In genomic region chr3:13677272-13677671, GRCh38 we compare ENCODE assay signal across 23 cellular contexts.
DNase-seq lines count a peak whose midpoint lies in the region; ATAC-seq, FAIRE-seq and TF ChIP-seq lines count a peak whose summit lies in the region.
"Had no signal": no experiment of that assay in that cellular context is flagged by ENCODE, and none has a peak within 500 bp of the region (broad histone marks: within the 10 kb centered on the region; RNA-seq: fewer than 3 reads in every experiment).

No MANE protein-coding gene starts in this region.

- peaks cover 2% of the 10 kb centered on the region for H3K27me3 Mint-ChIP-seq in neural crest cell (ENCODE audit: low read depth)

- H3K79me2 ChIP-seq in HepG2 (ENCODE audit: insufficient read depth, low read length) (no peaks in the 10 kb centered on the region), trophoblast cell (ENCODE audit: control insufficient read depth, insufficient read depth, low read length, poor library complexity) (no peaks in the 10 kb centered on the region)

- TF ChIP-seq RAD21 in HepG2 (CRISPR knock-in tag; IDR thresholded peaks at IDR 0.05): no peak

- H3K27me3 ChIP-seq in HepG2 (ENCODE audit: control insufficient read depth in 1 of 2, insufficient read depth in 2 of 2, low read length in 2 of 2): peaks cover 2 to 39% of the 10 kb centered on the region in 2 experiments; a peak in 4 of 5 replicates
- H3K27me3 ChIP-seq in right lobe of liver: no peaks in the 10 kb centered on the region
- no peaks in the 10 kb centered on the region for H3K27me3 ChIP-seq in bronchial epithelial cell (ENCODE audit: control insufficient read depth, insufficient read depth, low read length)
- no peaks in the 10 kb centered on the region for H3K27me3 ChIP-seq in trophoblast cell (ENCODE audit: insufficient read depth, low read length)
- H3K27me3 ChIP-seq: BLaER1 treated with 17β-estradiol and CSF1 and Interleukin-3, amounts not matched to agents 10 nM and 100 nM had no signal

- ATAC-seq in HepG2: no peak
- no peak for ATAC-seq in right lobe of liver
- no peak for ATAC-seq in HG03457 (IDR thresholded peaks at IDR 0.05; ENCODE audit: unreplicated experiment)
- ATAC-seq: A549; CD8-positive, alpha-beta T cell; GM12878 had no signal

- H3K9ac ChIP-seq in HepG2 (ENCODE audit: insufficient read depth, low read depth, low read length) (no peak overlapping the region), trophoblast cell (ENCODE audit: low read length) (no peak overlapping the region)
- H3K9ac ChIP-seq: BLaER1 treated with 17β-estradiol and CSF1 and Interleukin-3, amounts not matched to agents 10 nM and 100 nM had no signal

- H3K4me1 ChIP-seq in HepG2 (ENCODE audit: insufficient read depth, low read length) (peaks cover 13% of the 10 kb centered on the region), right lobe of liver (no peaks in the 10 kb centered on the region), trophoblast cell (ENCODE audit: control insufficient read depth in 1 of 2, insufficient read depth in 2 of 2, low read length in 2 of 2) (no peaks in the 10 kb centered on the region)
- H3K4me1 ChIP-seq: A549, Caco-2 had no signal

- no peak overlapping the region for H2AK5ac ChIP-seq in trophoblast cell (ENCODE audit: low read length)

- TF ChIP-seq EP300 in HepG2 (IDR thresholded peaks at IDR 0.05; ENCODE audit: low read depth in 2 of 2, low read length in 2 of 2) (no peak), HepG2 (CRISPR knock-in tag; IDR thresholded peaks at IDR 0.05; ENCODE audit: borderline replicate concordance) (no peak)

- H4K20me1 ChIP-seq in HepG2 (ENCODE audit: insufficient read depth, low read length): no peaks in the 10 kb centered on the region
- H4K20me1 ChIP-seq: BLaER1 treated with 17β-estradiol and CSF1 and Interleukin-3, amounts not matched to agents 10 nM and 100 nM had no signal

- 20% methylated on average over 4 of the region's 4 CpGs for WGBS in HepG2 (ENCODE audit: low lambda C conversion rate)
- WGBS in right lobe of liver (ENCODE audit: insufficient coverage, low coverage, low lambda C conversion rate, missing lambda C conversion rate): 67% methylated on average over 4 of the region's 4 CpGs
- no CpG with 5 or more reads among the region's 4 CpGs for WGBS in trophoblast cell (ENCODE audit: extremely low coverage, insufficient coverage, insufficient read length)

- H3K36me3 Mint-ChIP-seq in neural crest cell (ENCODE audit: low read depth): no peaks in the 10 kb centered on the region
- H3K36me3 Mint-ChIP-seq: CD8-positive, alpha-beta T cell had no signal

- H3K27ac ChIP-seq in HepG2 (ENCODE audit: extremely low read length, insufficient read depth, low read length) (no peak overlapping the region), right lobe of liver (no peak overlapping the region), trophoblast cell (ENCODE audit: low read depth, low read length) (no peak overlapping the region)
- H3K27ac ChIP-seq: 22Rv1; A549; BLaER1 treated with 17β-estradiol and CSF1 and Interleukin-3, amounts not matched to agents 10 nM and 100 nM; C4-2B had no signal

- H3K9me3 ChIP-seq in HepG2 (ENCODE audit: low read length): no peaks in the 10 kb centered on the region
- H3K9me3 ChIP-seq in right lobe of liver: no peaks in the 10 kb centered on the region
- H3K9me3 ChIP-seq in trophoblast cell (ENCODE audit: insufficient read depth, low read depth, low read length): no peaks in the 10 kb centered on the region
- H3K9me3 ChIP-seq: A549; BLaER1 treated with 17β-estradiol and CSF1 and Interleukin-3, amounts not matched to agents 10 nM and 100 nM; Caco-2 had no signal

- no peak overlapping the region for H4K12ac ChIP-seq in trophoblast cell (ENCODE audit: low read depth, low read length)

- in situ Hi-C loops in HepG2 (cut with HindIII; ENCODE audit: extremely low pct_ligation_motif_present, low pct_unique_long_range_greater_than_20kb): no loop called here

- H3K4me3 Mint-ChIP-seq in neural crest cell: no peak overlapping the region
- H3K4me3 Mint-ChIP-seq: B cell; CD4-positive, alpha-beta T cell; CD8-positive, alpha-beta T cell had no signal

- H2BK120ac ChIP-seq in trophoblast cell (ENCODE audit: insufficient read depth, low read length, poor library complexity): no peak overlapping the region

- H3K4me3 ChIP-seq in HepG2 (replicated peaks in 1 of 3; ENCODE audit: insufficient read depth in 1 of 3, low read depth in 2 of 3, low read length in 3 of 3) (no peak overlapping the region), right lobe of liver (no peak overlapping the region), bronchial epithelial cell (ENCODE audit: low read depth, low read length) (no peak overlapping the region), trophoblast cell (ENCODE audit: low read depth, low read length) (no peak overlapping the region)
- H3K4me3 ChIP-seq: A549; BLaER1 treated with 17β-estradiol and CSF1 and Interleukin-3, amounts not matched to agents 10 nM and 100 nM; GM12878 had no signal

- H3K23ac ChIP-seq in trophoblast cell (ENCODE audit: low read length): no peak overlapping the region

- H3K36me3 ChIP-seq in HepG2 (replicated peaks in 1 of 2; ENCODE audit: control insufficient read depth in 1 of 2, insufficient read depth in 2 of 2, low read length in 2 of 2) (no peaks in the 10 kb centered on the region), right lobe of liver (no peaks in the 10 kb centered on the region), bronchial epithelial cell (ENCODE audit: control insufficient read depth, insufficient read depth, low read length) (no peaks in the 10 kb centered on the region), trophoblast cell (ENCODE audit: control insufficient read depth in 1 of 2, insufficient read depth in 2 of 2, low read length in 2 of 2) (no peaks in the 10 kb centered on the region)
- H3K36me3 ChIP-seq: BLaER1 treated with 17β-estradiol and CSF1 and Interleukin-3, amounts not matched to agents 10 nM and 100 nM had no signal

- no peaks in the 10 kb centered on the region for H3K9me3 Mint-ChIP-seq in neural crest cell
- H3K9me3 Mint-ChIP-seq: CD4-positive, alpha-beta T cell; CD8-positive, alpha-beta T cell had no signal

- FAIRE-seq in HepG2 (lab: Jason Lieb, UNC): no peak
- FAIRE-seq in bronchial epithelial cell (lab: Jason Lieb, UNC): peak; percentile 73
- FAIRE-seq: A549, D721Med, GM12878, GM12892, GM18507 had no signal

- H2BK12ac ChIP-seq in trophoblast cell (ENCODE audit: low read length): no peak overlapping the region

- DNase-seq in HepG2 (ENCODE audit: low spot score) (no peak), right lobe of liver (no peak), bronchial epithelial cell (ENCODE audit: low read depth) (no peak), neural crest cell (ENCODE audit: low read depth, low spot score) (no peak), trophoblast cell (no peak)
- DNase-seq: AML-193; Caco-2; Calu3; CD4-positive, alpha-beta T cell; CD8-positive, alpha-beta T cell; DND-41; EL; GDM1 had no signal

- H3K4me2 ChIP-seq in HepG2 (ENCODE audit: low read depth, low read length) (no peak overlapping the region), trophoblast cell (ENCODE audit: low read length) (no peak overlapping the region)
- H3K4me2 ChIP-seq: A549; BLaER1 treated with 17β-estradiol and CSF1 and Interleukin-3, amounts not matched to agents 10 nM and 100 nM had no signal

- H3K4ac ChIP-seq in trophoblast cell (ENCODE audit: low read depth, low read length): no peak overlapping the region

- no peak overlapping the region for H3K18ac ChIP-seq in trophoblast cell (ENCODE audit: low read length)

- no TSS peak for BruUV-seq in HepG2 (replicated peaks; lab: Mats Ljungman, UMichigan)

- H3K14ac ChIP-seq in trophoblast cell (ENCODE audit: low read length): no peak overlapping the region

- CTCF ChIA-PET in HepG2 (lab: Yijun Ruan, JAX; ENCODE audit: low intra/inter-chr PET ratio, low total read pairs): no interaction called here

- intact Hi-C loops in HepG2 (cut with micrococcal nuclease; ENCODE audit: unreplicated experiment) (no loop called here), right lobe of liver (cut with DNase I) (no loop called here)

- peak overlapping the region; percentile 21 for H3K27ac Mint-ChIP-seq in neural crest cell (ENCODE audit: unreplicated experiment)
- H3K27ac Mint-ChIP-seq: B cell; CD4-positive, alpha-beta T cell; CD8-positive, alpha-beta T cell had no signal

- TF ChIP-seq POLR2A in HepG2 (IDR thresholded peaks at IDR 0.05; ENCODE audit: insufficient read depth in 1 of 2, low read depth in 2 of 2, low read length in 2 of 2) (no peak), right lobe of liver (IDR thresholded peaks at IDR 0.05) (no peak)

- TF ChIP-seq CTCF in HepG2 (CRISPR knock-in tag; IDR thresholded peaks at IDR 0.05): no peak
- no peak for TF ChIP-seq CTCF in right lobe of liver (IDR thresholded peaks at IDR 0.05)
- no peak for TF ChIP-seq CTCF in bronchial epithelial cell (IDR thresholded peaks at IDR 0.05; ENCODE audit: insufficient read depth, low read length, severe bottlenecking)
- no peak for TF ChIP-seq CTCF in neural crest cell (conservative IDR thresholded peaks at IDR 0.05)

- no peak overlapping the region for H4K8ac ChIP-seq in trophoblast cell (ENCODE audit: low read depth, low read length)

- POLR2A ChIA-PET in HepG2 (lab: Yijun Ruan, JAX): no interaction called here

- no peak overlapping the region for H2AFZ ChIP-seq in HepG2 (ENCODE audit: low read length)
- H2AFZ ChIP-seq in trophoblast cell (ENCODE audit: insufficient read depth, low read length, poor library complexity): no peak overlapping the region

- no peak overlapping the region for H2BK5ac ChIP-seq in trophoblast cell (ENCODE audit: low read depth, low read length, poor library complexity)

- H3K79me1 ChIP-seq in trophoblast cell (ENCODE audit: low read length): no peaks in the 10 kb centered on the region

- H4K91ac ChIP-seq in trophoblast cell (ENCODE audit: low read depth, low read length): no peak overlapping the region

- H3K4me1 Mint-ChIP-seq in neural crest cell: peaks cover 8% of the 10 kb centered on the region
- H3K4me1 Mint-ChIP-seq: B cell had no signal

TF ChIP-seq in HepG2, 621 proteins besides CTCF, POLR2A, EP300 and RAD21:
- TF ChIP-seq SCMH1 (CRISPR knock-in tag; IDR thresholded peaks at IDR 0.05; ENCODE audit: borderline replicate concordance) (no peak), ZNF329 (CRISPR knock-in tag; IDR thresholded peaks at IDR 0.05; ENCODE audit: low read depth) (peak; percentile 97)
